18 cellular contexts compared by ENCODE assay signal in the genomic region with DNA sequence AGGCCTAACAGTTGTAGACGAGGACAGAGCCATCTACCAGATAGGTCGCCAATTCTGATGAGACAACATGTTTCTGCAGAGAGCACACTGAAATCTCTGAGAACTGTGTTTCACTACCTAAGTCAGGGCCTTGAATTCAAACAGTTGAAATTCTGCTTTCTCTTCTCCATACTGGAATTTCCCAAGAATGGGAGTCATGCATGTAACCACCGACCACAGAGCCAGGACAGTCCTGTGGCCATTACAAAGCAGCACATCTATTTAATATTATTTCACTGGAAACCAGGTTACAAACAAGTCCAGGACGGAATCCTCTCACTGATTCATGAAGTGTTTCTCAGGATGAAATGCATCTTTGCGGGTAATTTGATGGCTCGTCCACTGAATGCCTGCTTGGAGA.
DNase-seq lines count a peak whose midpoint lies in the region; ATAC-seq and TF ChIP-seq lines count a peak whose summit lies in the region.
"Had no signal": no experiment of that assay in that cellular context is flagged by ENCODE, and none has a peak within 500 bp of the region (broad histone marks: within the 10 kb centered on the region; RNA-seq: fewer than 3 reads in every experiment).

No MANE protein-coding gene starts in this region.

- no peak overlapping the region for H3K27ac ChIP-seq in body of pancreas
- H3K27ac ChIP-seq: BLaER1, KMS-11 had no signal

- H3K9me3 Mint-ChIP-seq in dendritic cell treated with granulocyte-macrophage colony-stimulating factor and Interleukin-4, amounts not matched to agents 40 ng/mL and 50 ng/mL, for 4 days = peaks cover 9% of the 10 kb centered on the region

- ATAC-seq in GM19035 (IDR thresholded peaks at IDR 0.05; ENCODE audit: unreplicated experiment) = no peak
- ATAC-seq in body of pancreas = no peak
- ATAC-seq: Panc1 had no signal

- no peaks in the 10 kb centered on the region for H3K36me3 Mint-ChIP-seq in dendritic cell treated with granulocyte-macrophage colony-stimulating factor and Interleukin-4, amounts not matched to agents 40 ng/mL and 50 ng/mL, for 4 days (ENCODE audit: low read depth)

- intact Hi-C loops in dendritic cell treated with granulocyte-macrophage colony-stimulating factor and Interleukin-4, amounts not matched to agents 40 ng/mL and 50 ng/mL, for 4 days (cut with micrococcal nuclease) = loop anchor here (5.0 kb wide), 1 partner anchor 66 kb away; no protein-coding TSS in a partner anchor
- intact Hi-C loops in body of pancreas (cut with DNase I) = no loop called here

- H3K36me3 ChIP-seq in body of pancreas (replicated peaks in 1 of 2; ENCODE audit: insufficient read depth in 1 of 2, low read depth in 2 of 2) = no peaks in the 10 kb centered on the region
- H3K36me3 ChIP-seq: BLaER1 had no signal

- no peaks in the 10 kb centered on the region for H3K27me3 Mint-ChIP-seq in dendritic cell treated with granulocyte-macrophage colony-stimulating factor and Interleukin-4, amounts not matched to agents 40 ng/mL and 50 ng/mL, for 4 days

- WGBS in body of pancreas, 2 donors = 72 to 76% methylated on average over 6 of the region's 6 CpGs

- H3K9me3 ChIP-seq in body of pancreas = no peaks in the 10 kb centered on the region

- peaks cover 6% of the 10 kb centered on the region for H3K4me1 ChIP-seq in body of pancreas
- H3K4me1 ChIP-seq: BLaER1 had no signal

- no peaks in the 10 kb centered on the region for H3K27me3 ChIP-seq in body of pancreas
- H3K27me3 ChIP-seq: BLaER1 had no signal

- H3K27ac Mint-ChIP-seq in dendritic cell treated with granulocyte-macrophage colony-stimulating factor and Interleukin-4, amounts not matched to agents 40 ng/mL and 50 ng/mL, for 4 days = peak overlapping the region; percentile 36

- H3K4me1 Mint-ChIP-seq in dendritic cell treated with granulocyte-macrophage colony-stimulating factor and Interleukin-4, amounts not matched to agents 40 ng/mL and 50 ng/mL, for 4 days (ENCODE audit: low read depth) = peaks cover 53% of the 10 kb centered on the region

- no peak overlapping the region for H3K4me3 ChIP-seq in body of pancreas
- H3K4me3 ChIP-seq: BLaER1 had no signal

- H3K4me3 Mint-ChIP-seq in dendritic cell treated with granulocyte-macrophage colony-stimulating factor and Interleukin-4, amounts not matched to agents 40 ng/mL and 50 ng/mL, for 4 days = no peak overlapping the region

- TF ChIP-seq CTCF in body of pancreas (IDR thresholded peaks at IDR 0.05) = no peak

- peak; percentile 36 for DNase-seq in Daoy (ENCODE audit: low read depth)
- DNase-seq in MV-4-11 (lab: John Stamatoyannopoulos, UW) = peak; percentile 30
- DNase-seq in renal cortical epithelial cell (ENCODE audit: low read depth) = peak; percentile 94
- DNase-seq in activated effector memory CD4-positive, alpha-beta T cell treated with anti-CD3 and anti-CD28 coated beads, Interleukin-2, amount 50 U/mL, for 16 hours = no peak
- DNase-seq in body of pancreas = no peak
- DNase-seq: DMS 273 treated with DMSO at 0.1 percent for 48 hours, EL, GOT3, NCI-H1436, NCI-H2029 treated with DMSO at 0.1 percent for 48 hours, NCI-H510A, NCI-H82, SHP77 treated with DMSO at 0.1 percent for 48 hours had no signal

- TF ChIP-seq POLR2A in body of pancreas (IDR thresholded peaks at IDR 0.05) = no peak

Comparison
In these comparisons a context has a peak if more than half of its experiments do, and no peak if none do; other contexts are left out.
1. DNase-seq: peak in Daoy (single experiment), MV-4-11 (single experiment) and renal cortical epithelial cell (single experiment); none in activated effector memory CD4-positive, alpha-beta T cell treated with anti-CD3 and anti-CD28 coated beads, Interleukin-2, amount 50 U/mL, for 16 hours (single experiment) and body of pancreas (0 of 4).